8 cellular contexts compared by ENCODE assay signal in genomic region chr16:58487566-58488351, GRCh38. TPM values are rescaled to one million over a fixed set of nuclear protein-coding genes. Genes with fewer than 3 reads are reported as not detected.
DNase-seq lines count a peak whose midpoint lies in the region; ATAC-seq, FAIRE-seq and TF ChIP-seq lines count a peak whose summit lies in the region.

No MANE protein-coding gene starts in this region.

- TF ChIP-seq RAD21 in H1 (IDR thresholded peaks at IDR 0.05 in 1 of 2, conservative IDR thresholded peaks at IDR 0.05 in 1 of 2; ENCODE audit: low read depth in 2 of 2, low read length in 2 of 2) = peak; percentile 97 to 98

- TF ChIP-seq POLR2A in H1 (IDR thresholded peaks at IDR 0.05; ENCODE audit: control extremely low read depth in 1 of 2, low read depth in 2 of 2, low read length in 2 of 2) = no peak

- peak overlapping the region in 2 of 4 experiments; percentile 7 to 23; a peak in 2 of 8 replicates for H3K4me3 ChIP-seq in H1 (ENCODE audit: extremely low read depth in 1 of 4, insufficient read depth in 2 of 4, low read depth in 3 of 4, low read length in 4 of 4)

- no peak overlapping the region for H4K91ac ChIP-seq in H1 (replicated peaks; ENCODE audit: insufficient read length, low read length)

- TF ChIP-seq EP300 in H1 (IDR thresholded peaks at IDR 0.05; ENCODE audit: borderline replicate concordance in 1 of 2, low read depth in 2 of 2, low read length in 2 of 2) = no peak

- POLR2A ChIA-PET in H1 (lab: Charles Lee; ENCODE audit: partially characterized antibody) = interaction anchor here (0.6 to 0.8 kb wide), 3 partner anchors 8 to 188 kb away, joined by 3 to 4 read pairs (median 3); no protein-coding TSS in a partner anchor

- H3K36me3 ChIP-seq in H1 (ENCODE audit: control insufficient read depth in 2 of 4, insufficient read depth in 4 of 4, low read length in 3 of 4) = no peaks in the 10 kb centered on the region

- H3K4ac ChIP-seq in H1 (replicated peaks; ENCODE audit: insufficient read length, low read depth, low read length) = no peak overlapping the region

- H2BK12ac ChIP-seq in H1 (ENCODE audit: low read depth, low read length) = no peak overlapping the region

- H2BK15ac ChIP-seq in H1 (ENCODE audit: low read length) = 0 out of 2 replicates have a peak overlapping the region, but pooled peaks have one; percentile 31

- H3K79me1 ChIP-seq in H1 (ENCODE audit: low read depth, low read length) = no peaks in the 10 kb centered on the region

- no peaks in the 10 kb centered on the region for H3K23me2 ChIP-seq in H1 (ENCODE audit: low read depth, low read length)

- H2AFZ ChIP-seq in H1 (ENCODE audit: low read length) = no peak overlapping the region

- H3K18ac ChIP-seq in H1 (ENCODE audit: extremely low read depth, low read length) = peak overlapping the region; percentile 48; the same call in 1 of the 2 replicates

- no peak overlapping the region for H3K27ac ChIP-seq in H1 (ENCODE audit: low read depth, low read length)

- peak; percentile 51 for ATAC-seq in HG03196 (IDR thresholded peaks at IDR 0.05; ENCODE audit: unreplicated experiment)

- H3K27me3 ChIP-seq in H1 (replicated peaks in 1 of 4; ENCODE audit: control insufficient read depth in 3 of 4, extremely low read depth in 1 of 4, insufficient read depth in 3 of 4, low read length in 3 of 4) = no peaks in the 10 kb centered on the region; a peak in 2 of 7 replicates

- peak; percentile 97 to 99 (median 98) for TF ChIP-seq CTCF in H1 (IDR thresholded peaks at IDR 0.05; ENCODE audit: control extremely low read depth in 1 of 3, insufficient read depth in 1 of 3, low read depth in 1 of 3, low read length in 3 of 3)

- H3K9me3 ChIP-seq in H1 (ENCODE audit: insufficient read depth in 2 of 2, low read depth in 1 of 2, low read length in 1 of 2) = no peaks in the 10 kb centered on the region

- FAIRE-seq in H1 (lab: Jason Lieb, UNC) = peak; percentile 13

- H4K5ac ChIP-seq in H1 (ENCODE audit: insufficient read length, low read depth, low read length) = peak overlapping the region; percentile 21

- H3K14ac ChIP-seq in H1 (ENCODE audit: insufficient read length) = no peak overlapping the region

- H2BK5ac ChIP-seq in H1 (ENCODE audit: low read depth, low read length) = no peak overlapping the region

- H2AK5ac ChIP-seq in H1 (ENCODE audit: low read depth, low read length) = no peak overlapping the region

- H3K23ac ChIP-seq in H1 (ENCODE audit: insufficient read length) = no peak overlapping the region

- CTCF ChIA-PET in H1 (lab: Charles Lee; ENCODE audit: partially characterized antibody) = interaction anchor here (0.6 to 7.2 kb wide), 33 partner anchors 9 to 836 kb away, joined by 3 to 94 read pairs (median 4); partner anchors contain the start of genes GINS3 and NDRG4

- 27% methylated on average over 19 of the region's 43 CpGs; no CpG with 5 or more reads in 1 of the 2 experiments for WGBS in H1 (ENCODE audit: extremely low coverage in 1 of 2, insufficient coverage in 1 of 2, insufficient read length in 1 of 2, insufficient replicate concordance in 2 of 2, low coverage in 1 of 2, low lambda C conversion rate in 2 of 2, missing lambda C conversion rate in 1 of 2), 2 experiments

- H4K20me1 ChIP-seq in H1 (replicated peaks in 1 of 2; ENCODE audit: control insufficient read depth in 1 of 2, insufficient read depth in 2 of 2, low read length in 2 of 2) = no peaks in the 10 kb centered on the region

- no peak overlapping the region for H2BK20ac ChIP-seq in H1 (ENCODE audit: low read length)

- peak overlapping the region in 1 of 2 experiments; percentile 59; a peak in 2 of 4 replicates for H3K4me2 ChIP-seq in H1 (ENCODE audit: insufficient read depth in 1 of 2, low read depth in 2 of 2, low read length in 2 of 2)

- no peak overlapping the region for H3K56ac ChIP-seq in H1 (replicated peaks; ENCODE audit: insufficient read length, low read depth, low read length)

- H2BK120ac ChIP-seq in H1 (replicated peaks; ENCODE audit: low read depth, low read length) = no peak overlapping the region

- peak overlapping the region; percentile 63; the same call in 1 of the 2 replicates for H4K8ac ChIP-seq in H1 (ENCODE audit: extremely low read depth, insufficient read depth, low read length)

- H3K9ac ChIP-seq in H1 (replicated peaks in 1 of 4; ENCODE audit: extremely low read depth in 1 of 4, low read depth in 3 of 4, low read length in 3 of 4) = no peak overlapping the region

- peaks cover 0 to 4% (median under 1%) of the 10 kb centered on the region in 4 experiments; a peak in 2 of 7 replicates for H3K4me1 ChIP-seq in H1 (replicated peaks in 1 of 4; ENCODE audit: control insufficient read depth in 3 of 4, insufficient read depth in 4 of 4, low read length in 3 of 4)

- DNase-seq in NCI-H187 (lab: John Stamatoyannopoulos, UW) (peak; percentile 5 to 32), NCI-H187 treated with DMSO at 0.1 percent for 48 hours (lab: John Stamatoyannopoulos, UW) (no peak), NCI-H748 (lab: John Stamatoyannopoulos, UW; ENCODE audit: unreplicated experiment) (peak; percentile 81), H1 (ENCODE audit: low read depth in 1 of 2, low spot score in 2 of 2) (peak; percentile 93 to 96), middle frontal gyrus (ENCODE audit: extremely low spot score, low spot score) (peak; percentile 72)
- DNase-seq in activated CD8-positive, alpha-beta memory T cell treated with anti-CD3 and anti-CD28 coated beads for 24 hours = peak; percentile 91
- DNase-seq in stimulated activated CD8-positive, alpha-beta memory T cell treated with anti-CD3 and anti-CD28 coated beads, Interleukin-2, amount 100 ng/mL, for 48 hours (ENCODE audit: low read depth in 2 of 2) = peak; percentile 60 to 65

- no peaks in the 10 kb centered on the region for H3K79me2 ChIP-seq in H1 (ENCODE audit: control insufficient read depth in 1 of 2, insufficient read depth in 2 of 2, low read length in 2 of 2)

TF ChIP-seq in H1, 55 proteins besides CTCF, POLR2A, EP300 and RAD21 (continues in another document):
- TF ChIP-seq TBP (IDR thresholded peaks at IDR 0.05; ENCODE audit: low read depth, low read length) (peak; percentile 58; the same call in 1 of the 2 replicates), ATF2 (IDR thresholded peaks at IDR 0.05; ENCODE audit: low read length) (0 out of 2 replicates have a peak, but pooled peaks have one; percentile 50), SIN3A (conservative IDR thresholded peaks at IDR 0.05 in 1 of 2, IDR thresholded peaks at IDR 0.05 in 1 of 2; ENCODE audit: low read depth in 1 of 2, low read length in 2 of 2) (peak in 1 of 2 experiments; percentile 51; a peak in 1 of 4 replicates), TEAD4 (IDR thresholded peaks at IDR 0.05; ENCODE audit: low read depth, low read length) (0 out of 2 replicates have a peak, but pooled peaks have one; percentile 40), CHD2 (IDR thresholded peaks at IDR 0.05; ENCODE audit: low read length) (no peak), RXRA (IDR thresholded peaks at IDR 0.05; ENCODE audit: insufficient read depth, low read depth, low read length) (no peak), POLR2AphosphoS5 (IDR thresholded peaks at IDR 0.05; ENCODE audit: low read depth, low read length) (no peak), YY1 (IDR thresholded peaks at IDR 0.05; ENCODE audit: low read depth, low read length) (peak; percentile 25; the same call in 1 of the 2 replicates), KDM1A (IDR thresholded peaks at IDR 0.05; ENCODE audit: borderline replicate concordance, low read length) (peak; percentile 41; the same call in 1 of the 2 replicates), MAX (IDR thresholded peaks at IDR 0.05) (peak; percentile 84), CREB1 (IDR thresholded peaks at IDR 0.05) (peak; percentile 17), GABPA (IDR thresholded peaks at IDR 0.05; ENCODE audit: borderline replicate concordance, insufficient read depth, low read length) (peak; percentile 55; the same call in 1 of the 2 replicates), JUND (IDR thresholded peaks at IDR 0.05; ENCODE audit: low read length) (peak; percentile 34; the same call in 1 of the 2 replicates), BACH1 (IDR thresholded peaks at IDR 0.05; ENCODE audit: low read length) (no peak), TAF7 (optimal IDR thresholded peaks at IDR 0.05; ENCODE audit: borderline replicate concordance, low read depth, low read length) (peak; percentile 62)

RNA-seq across cellular contexts. Expression of gene NDRG4, which starts 12.2 kb away (rescaled TPM):
- 18.9 and 20.8 TPM in 2 replicates for total RNA-seq in H1 (2021; fragmentation: NEBNext Ultra II Directional; extraction: Animal tissue kit (Norgen Biotek cat#: 25700))
- 30.9 and 45.7 TPM in 2 replicates for polyA plus RNA-seq in H1 (2011; rRNA removed)
- 36.6 TPM for polyA plus RNA-seq in H1 (2011; cell fraction: cytosol; rRNA removed)
- polyA plus RNA-seq in H1 (2011; cell fraction: nucleus; rRNA removed) = 92.2 TPM
- polyA plus RNA-seq in H1 (2012, experiment 1 of 2) = 24.3 to 38.5 TPM (median 26.3 TPM) in 4 replicates
- 13.1 TPM for polyA plus RNA-seq in H1 (2012, experiment 2 of 2)
- polyA plus RNA-seq in H1 (2013, experiment 1 of 2) = 14.9 TPM
- polyA plus RNA-seq in H1 (2013, experiment 2 of 2) = 13.9 TPM
- 33.2 and 38.9 TPM in 2 replicates for polyA minus RNA-seq in H1 (2011; rRNA and poly(A)+ RNA removed)
- 27.0 TPM for polyA minus RNA-seq in H1 (2011; cell fraction: cytosol; rRNA and poly(A)+ RNA removed)
- polyA minus RNA-seq in H1 (2011; cell fraction: nucleus; rRNA and poly(A)+ RNA removed) = 34.6 TPM

RNA-seq across cellular contexts. Expression of gene SETD6, which starts 27.6 kb away (rescaled TPM):
- total RNA-seq in H1 (2021; fragmentation: NEBNext Ultra II Directional; extraction: Animal tissue kit (Norgen Biotek cat#: 25700)) = 37.0 and 40.5 TPM in 2 replicates
- polyA plus RNA-seq in H1 (2011; rRNA removed) = 25.3 and 34.1 TPM in 2 replicates
- 40.3 TPM for polyA plus RNA-seq in H1 (2011; cell fraction: cytosol; rRNA removed)
- polyA plus RNA-seq in H1 (2011; cell fraction: nucleus; rRNA removed) = 84.0 TPM
- 35.9 to 46.2 TPM (median 43.6 TPM) in 4 replicates for polyA plus RNA-seq in H1 (2012, experiment 1 of 2)
- 10.2 TPM for polyA plus RNA-seq in H1 (2012, experiment 2 of 2)
- polyA plus RNA-seq in H1 (2013, experiment 1 of 2) = 29.8 TPM
- 26.8 TPM for polyA plus RNA-seq in H1 (2013, experiment 2 of 2)
- polyA minus RNA-seq in H1 (2011; rRNA and poly(A)+ RNA removed) = 25.6 and 31.0 TPM in 2 replicates
- 21.4 TPM for polyA minus RNA-seq in H1 (2011; cell fraction: cytosol; rRNA and poly(A)+ RNA removed)
- 85.0 TPM for polyA minus RNA-seq in H1 (2011; cell fraction: nucleus; rRNA and poly(A)+ RNA removed)
